In the genomic region with DNA sequence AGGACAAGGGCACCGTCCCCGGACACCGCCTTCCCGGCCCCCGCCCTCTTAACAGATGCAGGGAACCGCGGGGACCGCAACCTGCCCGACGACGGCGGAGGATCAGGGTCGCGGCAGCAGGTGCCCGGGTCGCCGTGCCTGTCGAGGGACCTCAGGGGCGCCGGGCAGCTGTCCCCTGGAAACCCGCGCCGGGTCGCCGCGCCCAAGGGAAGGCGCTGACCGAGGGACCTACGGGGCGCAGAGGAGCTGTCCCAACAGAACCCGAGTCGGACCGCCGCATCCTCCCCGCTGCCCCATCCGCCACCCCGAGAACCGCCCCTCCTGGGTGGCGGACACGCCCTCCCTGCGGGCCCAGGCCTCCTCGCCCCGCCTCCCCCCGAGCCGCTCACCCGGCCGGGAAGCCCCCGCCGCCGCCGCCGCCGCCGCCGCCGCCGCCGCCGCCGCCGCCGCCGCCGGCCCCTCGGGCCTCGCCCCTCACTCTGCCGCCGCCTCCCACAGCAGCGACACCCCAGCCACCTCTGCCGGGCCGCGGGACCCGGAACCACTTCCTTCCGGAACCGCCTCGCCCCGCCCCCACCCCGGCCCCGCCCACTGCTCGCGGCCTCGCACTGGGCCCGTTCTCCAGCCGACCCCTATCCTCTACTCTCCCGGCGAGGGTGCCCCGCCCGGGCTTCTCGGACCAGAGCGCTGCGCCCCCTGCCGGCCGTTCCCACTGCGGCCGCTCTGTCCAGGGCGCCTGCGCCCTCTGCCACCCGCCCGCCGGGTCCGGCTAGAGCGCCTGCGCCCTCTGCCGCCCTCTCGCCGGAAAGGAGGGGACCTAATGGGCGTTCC, we compare ENCODE assay signal across 8 cellular contexts. TPM values are rescaled to one million over a fixed set of nuclear protein-coding genes. Genes with fewer than 3 reads are reported as not detected.
DNase-seq lines count a peak whose midpoint lies in the region; TF ChIP-seq lines count a peak whose summit lies in the region.

Gene BCLAF3 (minus strand): TSS at position 543 of the 831 bp plus-strand sequence. CDS start 20,797 bp downstream, outside the sequence.

- H3K27ac Mint-ChIP-seq in Caco-2 (ENCODE audit: unreplicated experiment): peak within 1 kb of the TSS; percentile 75
- H3K27ac Mint-ChIP-seq in endothelial cell (ENCODE audit: unreplicated experiment): peak within 1 kb of the TSS; percentile 82

- H3K4me3 ChIP-seq in Caco-2 (ENCODE audit: low read depth, low read length): peak within 1 kb of the TSS; percentile 71

- H3K4me1 Mint-ChIP-seq in Caco-2 (ENCODE audit: low read depth, unreplicated experiment): peaks cover 13% of the 10 kb centered on the region
- peaks cover 13% of the 10 kb centered on the region for H3K4me1 Mint-ChIP-seq in endothelial cell (ENCODE audit: unreplicated experiment)

- H3K4me3 Mint-ChIP-seq in Caco-2 (ENCODE audit: unreplicated experiment) (peak within 1 kb of the TSS; percentile 81), endothelial cell (ENCODE audit: unreplicated experiment) (peak within 1 kb of the TSS; percentile 98)

- CTCF ChIA-PET in Caco-2 (lab: Charles Lee): interaction anchor here (0.9 kb wide), 1 partner anchor 86 kb away, joined by 3 read pairs; no protein-coding TSS in a partner anchor

- H3K27me3 ChIP-seq in Caco-2 (replicated peaks; ENCODE audit: control insufficient read depth, insufficient read depth, low read length): no peaks in the 10 kb centered on the region

- POLR2A ChIA-PET in Caco-2 (lab: Charles Lee): no interaction called here

- H3K27me3 Mint-ChIP-seq in Caco-2 (ENCODE audit: insufficient read depth, unreplicated experiment): no peaks in the 10 kb centered on the region
- no peaks in the 10 kb centered on the region for H3K27me3 Mint-ChIP-seq in endothelial cell (ENCODE audit: unreplicated experiment)

- intact Hi-C loops in Caco-2 (cut with micrococcal nuclease; ENCODE audit: unreplicated experiment): loop anchor here (1.0 to 2.0 kb wide), 2 partner anchors 76 to 85 kb away; no protein-coding TSS in a partner anchor

- H3K4me1 ChIP-seq in Caco-2: no peaks in the 10 kb centered on the region

- no TSS peak for BruUV-seq in Caco-2 (replicated peaks; lab: Mats Ljungman, UMichigan)

- TF ChIP-seq CTCF in Caco-2 (IDR thresholded peaks at IDR 0.05; ENCODE audit: insufficient read depth in 1 of 2, low read depth in 1 of 2, low read length in 1 of 2, severe bottlenecking in 1 of 2, unreplicated experiment in 1 of 2) (peak; percentile 61 to 75), GM20000 (IDR thresholded peaks at IDR 0.05; ENCODE audit: extremely low read depth, missing control alignments) (peak; percentile 72), endothelial cell (IDR thresholded peaks at IDR 0.05; ENCODE audit: unreplicated experiment) (peak; percentile 75)

- DNase-seq in Caco-2 (peak; percentile 86 to 94), GM20000 (ENCODE audit: low spot score) (peak; percentile 97), HS-5 (ENCODE audit: low read depth) (peak; percentile 38), endothelial cell (ENCODE audit: low spot score) (peak; percentile 89), middle frontal gyrus (ENCODE audit: extremely low spot score, low spot score) (peak; percentile 74)
- peak; percentile 82 for DNase-seq in NK-92 treated with Interleukin-12 subunit alpha and Interleukin-12 subunit beta, amount 100 ng/mL, for 24 hours (lab: John Stamatoyannopoulos, UW)
- DNase-seq in activated CD8-positive, alpha-beta memory T cell treated with anti-CD3 and anti-CD28 coated beads, Interleukin-2, amount 50 U/mL, for 1 hour (ENCODE audit: extremely low read depth): peak; percentile 50
- DNase-seq in stimulated activated CD8-positive, alpha-beta memory T cell treated with anti-CD3 and anti-CD28 coated beads, Interleukin-2, amount 100 ng/mL, for 1 hour (ENCODE audit: low read depth in 2 of 2): peak; percentile 73 to 76

- H3K36me3 ChIP-seq in Caco-2 (ENCODE audit: control insufficient read depth, insufficient read depth, low read length): no peaks in the 10 kb centered on the region

- no peaks in the 10 kb centered on the region for H3K9me3 ChIP-seq in Caco-2

- H3K36me3 Mint-ChIP-seq in Caco-2 (ENCODE audit: insufficient read depth, unreplicated experiment): peaks cover 19% of the 10 kb centered on the region
- H3K36me3 Mint-ChIP-seq in endothelial cell (ENCODE audit: low read depth, unreplicated experiment): peaks cover 8% of the 10 kb centered on the region

- H3K9me3 Mint-ChIP-seq in Caco-2 (ENCODE audit: unreplicated experiment) (no peaks in the 10 kb centered on the region), endothelial cell (ENCODE audit: unreplicated experiment) (no peaks in the 10 kb centered on the region)

RNA-seq across cellular contexts. Expression of gene BCLAF3, which starts in this region (rescaled TPM):
- 5.7 and 7.8 TPM in 2 replicates for total RNA-seq in Caco-2 (2022)
- 9.6 TPM for total RNA-seq in endothelial cell (ENCODE audit: unreplicated experiment)

Comparison
In these comparisons a context has a peak if more than half of its experiments do, and no peak if none do; other contexts are left out.
1. Peak in every context shown above with its lines: DNase-seq and H3K4me3 ChIP-seq.
2. DNase-seq: peak in every context shown above with its lines; median percentile 97 in GM20000; 90 in Caco-2; 89 in endothelial cell; 82 in NK-92 treated with Interleukin-12 subunit alpha and Interleukin-12 subunit beta, amount 100 ng/mL, for 24 hours; 74 in stimulated activated CD8-positive, alpha-beta memory T cell treated with anti-CD3 and anti-CD28 coated beads, Interleukin-2, amount 100 ng/mL, for 1 hour; 74 in middle frontal gyrus; 50 in activated CD8-positive, alpha-beta memory T cell treated with anti-CD3 and anti-CD28 coated beads, Interleukin-2, amount 50 U/mL, for 1 hour; 38 in HS-5.